Comparison of ENCODE assay signal across 8 cellular contexts in the genomic region with DNA sequence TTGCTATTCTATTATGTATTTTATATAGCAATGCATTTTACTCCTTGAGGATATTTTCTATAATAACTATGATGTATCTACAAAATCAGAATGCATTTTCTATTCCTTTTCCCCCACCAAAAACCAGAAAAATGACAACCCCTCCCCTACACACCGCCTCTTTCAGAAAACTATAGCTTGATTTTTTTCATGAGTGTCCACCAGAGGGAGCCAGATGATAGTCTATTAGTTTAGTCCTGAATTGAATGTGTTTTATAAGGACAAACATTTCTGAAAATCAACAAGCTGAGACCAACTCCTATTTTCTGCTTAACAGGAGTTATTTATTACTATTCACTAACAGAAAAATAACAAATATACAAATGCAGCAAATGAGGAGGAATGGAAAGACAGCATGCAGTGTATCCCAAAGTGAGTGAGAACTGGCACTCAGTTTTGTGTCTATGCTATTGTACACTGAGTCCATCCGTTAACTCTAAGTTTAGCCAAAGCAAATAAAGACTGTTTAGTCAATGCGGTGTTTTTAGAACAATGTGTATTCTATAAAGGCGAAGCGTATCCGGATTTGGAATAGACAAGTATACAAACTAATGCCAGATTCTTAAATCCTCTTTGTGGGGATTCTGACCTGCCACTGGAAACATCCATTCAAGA.
DNase-seq lines count a peak whose midpoint lies in the region; ATAC-seq and TF ChIP-seq lines count a peak whose summit lies in the region.

No MANE protein-coding gene starts in this region.

- H3K9me3 Mint-ChIP-seq in activated naive CD4-positive, alpha-beta T cell treated with anti-CD3 and anti-CD28 coated beads, Interleukin-2, amount 50 U/mL, for 72 hours = no peaks in the 10 kb centered on the region

- H3K27ac Mint-ChIP-seq in activated naive CD4-positive, alpha-beta T cell treated with anti-CD3 and anti-CD28 coated beads, Interleukin-2, amount 50 U/mL, for 72 hours = no peak overlapping the region

- TF ChIP-seq CTCF in GM20000 (IDR thresholded peaks at IDR 0.05; ENCODE audit: extremely low read depth, missing control alignments) (peak; percentile 37), heart right ventricle (IDR thresholded peaks at IDR 0.05) (peak; percentile 48 to 87 (median 76))

- H3K4me3 ChIP-seq in heart right ventricle = no peak overlapping the region

- peak; percentile 32 for DNase-seq in CMK (ENCODE audit: low read depth)
- DNase-seq in GM20000 (ENCODE audit: low spot score) = no peak
- peak; percentile 54 for DNase-seq in NCI-H460 (ENCODE audit: extremely low read depth, low read depth)
- DNase-seq in activated naive CD4-positive, alpha-beta T cell treated with anti-CD3 and anti-CD28 coated beads, Interleukin-2, amount 50 U/mL, for 72 hours (ENCODE audit: low spot score in 2 of 2) = peak in 1 of 2 donors; percentile 62
- peak in 1 of 2 donors; percentile 70 for DNase-seq in heart right ventricle
- DNase-seq in sciatic nerve (ENCODE audit: low spot score) = no peak
- DNase-seq in NCI-H226 = no peak
- no peak for DNase-seq in germinal center (ENCODE audit: low spot score)

- peak; percentile 44 to 54 for ATAC-seq in activated naive CD4-positive, alpha-beta T cell treated with anti-CD3 and anti-CD28 coated beads, Interleukin-2, amount 50 U/mL, for 72 hours
- ATAC-seq in heart right ventricle = peak in 7 of 8 donors; percentile 39 to 82 (median 71)
- peak; percentile 73 for ATAC-seq in sciatic nerve

- intact Hi-C loops in heart right ventricle (cut with DNase I) (loop anchor here (1.0 to 10.0 kb wide), 6 partner anchors 180 to 345 kb away; a partner anchor contains a TSS), sciatic nerve (cut with DNase I) (loop anchor here (1.0 kb wide), 1 partner anchor 344 kb away; no protein-coding TSS in a partner anchor)

- no peaks in the 10 kb centered on the region for H3K27me3 ChIP-seq in heart right ventricle

- no peaks in the 10 kb centered on the region for H3K9me3 ChIP-seq in heart right ventricle

- no peaks in the 10 kb centered on the region for H3K36me3 Mint-ChIP-seq in activated naive CD4-positive, alpha-beta T cell treated with anti-CD3 and anti-CD28 coated beads, Interleukin-2, amount 50 U/mL, for 72 hours

- peaks cover 0 to 30% (median 9%) of the 10 kb centered on the region in 9 donors for H3K4me1 ChIP-seq in heart right ventricle

- H3K27ac ChIP-seq in heart right ventricle = peak overlapping the region in 1 of 10 donors; percentile 6

- 27 to 36% methylated on average over 6 of the region's 6 CpGs for WGBS in heart right ventricle, 2 donors

- no peaks in the 10 kb centered on the region for H3K36me3 ChIP-seq in heart right ventricle

Comparison
In these comparisons a context has a peak if more than half of its experiments do, and no peak if none do; other contexts are left out.
1. DNase-seq: peak in CMK (single experiment) and NCI-H460 (single experiment); none in GM20000 (single experiment), sciatic nerve (single experiment), NCI-H226 (single experiment) and germinal center (single experiment).
2. Peak in every context shown above with its lines, with median percentiles within 50 percentile points of each other: ATAC-seq.